In genomic region chr2:70686577-70687460, GRCh38 we compare ENCODE assay signal across 9 cellular contexts.
A peak's percentile ranks its signal among the peaks of the same experiment; 100 is the strongest.
DNase-seq lines count a peak whose midpoint lies in the region; ATAC-seq and TF ChIP-seq lines count a peak whose summit lies in the region.
"Had no signal": no experiment of that assay in that cellular context is flagged by ENCODE, and none has a peak within 500 bp of the region (broad histone marks: within the 10 kb centered on the region; RNA-seq: fewer than 3 reads in every experiment).

No MANE protein-coding gene starts in this region.

- H3K36me3 ChIP-seq in BE2C: peaks cover 8% of the 10 kb centered on the region; the same call in 1 of the 2 replicates
- H3K36me3 ChIP-seq in WERI-Rb-1: peaks cover 91% of the 10 kb centered on the region
- H3K36me3 ChIP-seq in heart right ventricle: peaks cover 0 to 10% (median 0%) of the 10 kb centered on the region in 9 donors

- in situ Hi-C loops in GM13977 (cut with MboI; ENCODE audit: low pct_unique_long_range_greater_than_20kb, low sequenced_read_pairs, unreplicated experiment): no loop called here

- ATAC-seq in heart right ventricle (peak in 7 of 8 donors; percentile 61 to 96 (median 84)), HG02678 (IDR thresholded peaks at IDR 0.05; ENCODE audit: unreplicated experiment) (no peak)
- peak; percentile 76 for ATAC-seq in stimulated activated naive CD8-positive, alpha-beta T cell treated with anti-CD3 and anti-CD28 coated beads, Interleukin-15, Interleukin-2, amounts not matched to agents 100 U/mL and 50 U/mL, for 24 hours

- peaks cover 5% of the 10 kb centered on the region; the same call in 1 of the 2 replicates for H3K4me1 ChIP-seq in BE2C
- peaks cover 0 to 5% (median 0%) of the 10 kb centered on the region in 9 donors for H3K4me1 ChIP-seq in heart right ventricle

- H3K27ac ChIP-seq in WERI-Rb-1 (peak overlapping the region; percentile 66), heart right ventricle (no peak overlapping the region)

- 55 to 56% methylated on average over 11 of the region's 11 CpGs for WGBS in heart right ventricle, 2 donors

- TF ChIP-seq CTCF in BE2C (IDR thresholded peaks at IDR 0.05; ENCODE audit: low read depth, low read length) (peak; percentile 64), GM13977 (IDR thresholded peaks at IDR 0.05; ENCODE audit: extremely low read depth, insufficient read depth, missing control alignments) (peak; percentile 38), WERI-Rb-1 (IDR thresholded peaks at IDR 0.05; ENCODE audit: low read depth, low read length) (peak; percentile 90), heart right ventricle (IDR thresholded peaks at IDR 0.05) (peak in 6 of 9 donors; percentile 20 to 46 (median 34))

- DNase-seq in BE2C (peak; percentile 63), GM13977 (ENCODE audit: low spot score) (peak; percentile 61), M059J (ENCODE audit: low read depth) (peak; percentile 75), WERI-Rb-1 (peak; percentile 97), heart right ventricle (peak; percentile 30 to 40), NCI-H774 (lab: John Stamatoyannopoulos, UW) (no peak)
- DNase-seq in stimulated activated naive CD8-positive, alpha-beta T cell treated with anti-CD3 and anti-CD28 coated beads, Interleukin-15, Interleukin-2, amounts not matched to agents 100 U/mL and 50 U/mL, for 24 hours: peak; percentile 50

- H3K27me3 ChIP-seq in BE2C (no peaks in the 10 kb centered on the region), WERI-Rb-1 (ENCODE audit: insufficient read depth, low read depth, severe bottlenecking) (no peaks in the 10 kb centered on the region), heart right ventricle (no peaks in the 10 kb centered on the region)

- H3K9me3 ChIP-seq in BE2C: no peaks in the 10 kb centered on the region
- H3K9me3 ChIP-seq in WERI-Rb-1 (ENCODE audit: severe bottlenecking): no peaks in the 10 kb centered on the region
- H3K9me3 ChIP-seq in heart right ventricle: no peaks in the 10 kb centered on the region

- intact Hi-C loops in heart right ventricle (cut with DNase I): no loop called here

- H3K4me3 ChIP-seq in BE2C (ENCODE audit: low read depth, low read length) (no peak overlapping the region), WERI-Rb-1 (ENCODE audit: low read depth, low read length) (no peak overlapping the region), heart right ventricle (no peak overlapping the region)
- H3K4me3 ChIP-seq: lung had no signal

Comparison
In these comparisons a context has a peak if more than half of its experiments do, and no peak if none do; other contexts are left out.
1. CTCF ChIP-seq: peak in every context shown above with its lines; median percentile 90 in WERI-Rb-1; 64 in BE2C; 38 in GM13977; 34 in heart right ventricle.